ENCODE assay signal across 20 cellular contexts in the genomic region with DNA sequence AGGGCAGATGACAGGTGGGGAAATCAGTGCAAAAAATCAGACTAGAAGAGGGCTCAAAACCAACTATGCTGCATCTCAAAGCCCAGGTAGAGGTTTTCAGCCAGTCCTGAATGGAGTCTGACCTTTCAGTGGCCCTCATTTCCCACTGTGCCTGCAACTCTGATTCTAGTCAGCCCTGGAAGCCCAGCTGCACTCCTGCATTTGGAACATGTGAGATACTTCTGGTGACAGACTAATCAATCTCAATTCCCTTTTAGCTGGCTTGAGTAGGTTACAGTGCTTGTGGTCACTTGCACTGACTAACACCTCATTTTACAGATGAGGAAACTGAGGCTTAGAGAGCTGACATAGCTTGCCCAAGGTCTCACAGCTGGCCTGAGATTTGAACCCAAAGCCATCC. TPM values are rescaled to one million over a fixed set of nuclear protein-coding genes. Genes with fewer than 3 reads are reported as not detected.
DNase-seq lines count a peak whose midpoint lies in the region; ATAC-seq and TF ChIP-seq lines count a peak whose summit lies in the region.
"Had no signal": no experiment of that assay in that cellular context is flagged by ENCODE, and none has a peak within 500 bp of the region (broad histone marks: within the 10 kb centered on the region; RNA-seq: fewer than 3 reads in every experiment).

No MANE protein-coding gene starts in this region.

- CTCF ChIA-PET in CD4-positive, alpha-beta memory T cell (lab: Charles Lee; ENCODE audit: partially characterized antibody), result interaction anchor here (1.1 to 3.1 kb wide), 5 partner anchors 11 to 430 kb away, joined by 4 to 19 read pairs (median 5); no protein-coding TSS in a partner anchor

- intact Hi-C loops in CD4-positive, alpha-beta memory T cell (cut with micrococcal nuclease), result no loop called here
- intact Hi-C loops in adrenal gland (cut with DNase I), result no loop called here

- peak overlapping the region; percentile 67 for H3K27ac ChIP-seq in CD4-positive, alpha-beta memory T cell (ENCODE audit: low read depth, low read length)
- no peak overlapping the region for H3K27ac ChIP-seq in adrenal gland
- H3K27ac ChIP-seq: hepatocyte, neutrophil, right lobe of liver had no signal

- H3K9me3 ChIP-seq in CD4-positive, alpha-beta memory T cell (ENCODE audit: control insufficient read depth in 1 of 2, low read length in 2 of 2), result no peaks in the 10 kb centered on the region
- no peaks in the 10 kb centered on the region for H3K9me3 ChIP-seq in adrenal gland (replicated peaks in 1 of 3)
- H3K9me3 ChIP-seq: neutrophil, right lobe of liver had no signal

- peak overlapping the region in 1 of 8 donors; percentile 77 for H3K4me3 Mint-ChIP-seq in CD4-positive, alpha-beta memory T cell
- peak overlapping the region; percentile 19 for H3K4me3 Mint-ChIP-seq in activated naive CD8-positive, alpha-beta T cell treated with anti-CD3 and anti-CD28 coated beads, Interleukin-2, amount 50 U/mL, for 24 hours
- H3K4me3 Mint-ChIP-seq in type B pancreatic cell, result no peak overlapping the region
- H3K4me3 Mint-ChIP-seq: WTC11 had no signal

- H3K27ac Mint-ChIP-seq in CD4-positive, alpha-beta memory T cell, result peak overlapping the region; percentile 86 to 99 (median 96)
- peak overlapping the region; percentile 93 for H3K27ac Mint-ChIP-seq in activated naive CD8-positive, alpha-beta T cell treated with anti-CD3 and anti-CD28 coated beads, Interleukin-2, amount 50 U/mL, for 24 hours
- H3K27ac Mint-ChIP-seq in type B pancreatic cell, result no peak overlapping the region
- H3K27ac Mint-ChIP-seq: WTC11 had no signal

- TF ChIP-seq CTCF in GM12864 (IDR thresholded peaks at IDR 0.05; ENCODE audit: low read depth, low read length, missing control alignments) (no peak), type B pancreatic cell (conservative IDR thresholded peaks at IDR 0.05) (no peak), adrenal gland (IDR thresholded peaks at IDR 0.05) (no peak)

- H3K4me3 ChIP-seq in CD4-positive, alpha-beta memory T cell (ENCODE audit: low read length in 2 of 2), result no peak overlapping the region
- H3K4me3 ChIP-seq in GM12864 (ENCODE audit: low read depth, low read length) (no peak overlapping the region), adrenal gland (no peak overlapping the region)
- H3K4me3 ChIP-seq: hepatocyte, right lobe of liver had no signal

- H3K4me1 Mint-ChIP-seq in CD4-positive, alpha-beta memory T cell, result peaks cover 35 to 58% (median 44%) of the 10 kb centered on the region in 4 donors
- H3K4me1 Mint-ChIP-seq in activated naive CD8-positive, alpha-beta T cell treated with anti-CD3 and anti-CD28 coated beads, Interleukin-2, amount 50 U/mL, for 24 hours, result peaks cover 54% of the 10 kb centered on the region
- no peaks in the 10 kb centered on the region for H3K4me1 Mint-ChIP-seq in type B pancreatic cell (ENCODE audit: unreplicated experiment)

- H3K27me3 ChIP-seq in CD4-positive, alpha-beta memory T cell (ENCODE audit: insufficient read depth, low read length), result no peaks in the 10 kb centered on the region
- H3K27me3 ChIP-seq in adrenal gland, result no peaks in the 10 kb centered on the region
- H3K27me3 ChIP-seq: right lobe of liver had no signal

- peaks cover 52% of the 10 kb centered on the region for H3K4me1 ChIP-seq in CD4-positive, alpha-beta memory T cell (ENCODE audit: insufficient read depth, low read length)
- H3K4me1 ChIP-seq in adrenal gland (replicated peaks in 1 of 2), result no peaks in the 10 kb centered on the region
- H3K4me1 ChIP-seq: right lobe of liver had no signal

- no peak for DNase-seq in CD4-positive, alpha-beta memory T cell
- peak; percentile 19 for DNase-seq in GM12864 (ENCODE audit: low read depth)
- no peak for DNase-seq in activated naive CD8-positive, alpha-beta T cell treated with anti-CD3 and anti-CD28 coated beads, Interleukin-2, amount 50 U/mL, for 24 hours
- no peak for DNase-seq in NCI-H510A (lab: John Stamatoyannopoulos, UW)
- DNase-seq in type B pancreatic cell (ENCODE audit: extremely low spot score, unreplicated experiment), result no peak
- no peak for DNase-seq in adrenal gland
- DNase-seq: DMS153; effector CD4-positive, alpha-beta T cell; midbrain; NCI-H748 treated with DMSO at 0.1 percent for 48 hours; right lobe of liver; SW 1271 had no signal

- H3K36me3 Mint-ChIP-seq in CD4-positive, alpha-beta memory T cell, result no peaks in the 10 kb centered on the region
- no peaks in the 10 kb centered on the region for H3K36me3 Mint-ChIP-seq in activated naive CD8-positive, alpha-beta T cell treated with anti-CD3 and anti-CD28 coated beads, Interleukin-2, amount 50 U/mL, for 24 hours (ENCODE audit: low read depth)
- no peaks in the 10 kb centered on the region for H3K36me3 Mint-ChIP-seq in type B pancreatic cell
- H3K36me3 Mint-ChIP-seq: WTC11 had no signal

- ATAC-seq in HG03280 (IDR thresholded peaks at IDR 0.05; ENCODE audit: unreplicated experiment), result peak; percentile 47
- ATAC-seq in activated naive CD8-positive, alpha-beta T cell treated with anti-CD3 and anti-CD28 coated beads, Interleukin-2, amount 50 U/mL, for 24 hours, result no peak
- ATAC-seq: HCT116, WTC11 had no signal

- H3K27me3 Mint-ChIP-seq in CD4-positive, alpha-beta memory T cell, result no peaks in the 10 kb centered on the region
- H3K27me3 Mint-ChIP-seq in activated naive CD8-positive, alpha-beta T cell treated with anti-CD3 and anti-CD28 coated beads, Interleukin-2, amount 50 U/mL, for 24 hours, result peaks cover 21% of the 10 kb centered on the region
- peaks cover 77% of the 10 kb centered on the region for H3K27me3 Mint-ChIP-seq in type B pancreatic cell

- POLR2A ChIA-PET in CD4-positive, alpha-beta memory T cell (lab: Charles Lee; ENCODE audit: partially characterized antibody), result interaction anchor here (0.6 to 1.6 kb wide), 4 partner anchors 18 to 487 kb away, joined by 3 to 6 read pairs (median 5); no protein-coding TSS in a partner anchor

- no peaks in the 10 kb centered on the region for H3K36me3 ChIP-seq in CD4-positive, alpha-beta memory T cell (ENCODE audit: insufficient read depth, low read length)
- no peaks in the 10 kb centered on the region for H3K36me3 ChIP-seq in adrenal gland (replicated peaks in 1 of 2)
- H3K36me3 ChIP-seq: neutrophil, right lobe of liver had no signal

- TF ChIP-seq POLR2A in adrenal gland (IDR thresholded peaks at IDR 0.05), result no peak

- H3K9me3 Mint-ChIP-seq in CD4-positive, alpha-beta memory T cell, result no peaks in the 10 kb centered on the region
- no peaks in the 10 kb centered on the region for H3K9me3 Mint-ChIP-seq in activated naive CD8-positive, alpha-beta T cell treated with anti-CD3 and anti-CD28 coated beads, Interleukin-2, amount 50 U/mL, for 24 hours
- no peaks in the 10 kb centered on the region for H3K9me3 Mint-ChIP-seq in type B pancreatic cell
- H3K9me3 Mint-ChIP-seq: WTC11 had no signal

RNA-seq across cellular contexts. Expression of a gene that starts 7.9 kb away (rescaled TPM):
- 10 to 100 TPM; 50.4 to 51.7 TPM for total RNA-seq in CD4-positive, alpha-beta memory T cell
- 10 to 100 TPM; 11.1 to 18.4 TPM for polyA plus RNA-seq in CD4-positive, alpha-beta memory T cell
- total RNA-seq in type B pancreatic cell (ENCODE audit: low replicate concordance) (0.97 and 2.8 TPM in 2 replicates), adrenal gland (10 to 100 TPM in 2 of 8 donors, 1 to 10 TPM in 6; 5.5 to 14.5 (median 8.3) TPM)
- 1 to 10 TPM; 2.5 to 6.5 (median 6.4) TPM for polyA plus RNA-seq in adrenal gland
- polyA plus RNA-seq: BJ had no signal

RNA-seq across cellular contexts. Expression of a gene that starts 41.1 kb away (rescaled TPM):
- total RNA-seq in CD4-positive, alpha-beta memory T cell, result not detected
- polyA plus RNA-seq in CD4-positive, alpha-beta memory T cell, result not detected
- total RNA-seq in type B pancreatic cell (ENCODE audit: low replicate concordance) (not detected in 2 replicates), adrenal gland (not detected)
- not detected for polyA plus RNA-seq in adrenal gland
- total RNA-seq: bronchial epithelial cell, right lobe of liver, temporal lobe, WTC11 had no signal
- polyA plus RNA-seq: BJ, hepatocyte had no signal

RNA-seq across cellular contexts. Expression of a gene that starts 54.3 kb away (rescaled TPM):
- total RNA-seq in CD4-positive, alpha-beta memory T cell, result not detected
- under 1 TPM in 1 of 2 donors, not detected in 1; 0.77 TPM for polyA plus RNA-seq in CD4-positive, alpha-beta memory T cell
- total RNA-seq in type B pancreatic cell (ENCODE audit: low replicate concordance), result not detected in 2 replicates
- total RNA-seq in adrenal gland, result under 1 TPM in 1 of 8 donors, not detected in 7; 0.31 TPM
- polyA plus RNA-seq in adrenal gland, result not detected
- total RNA-seq: bronchial epithelial cell, hepatocyte, right lobe of liver, temporal lobe, WTC11 had no signal
- polyA plus RNA-seq: BJ, hepatocyte had no signal
